In the genomic region with DNA sequence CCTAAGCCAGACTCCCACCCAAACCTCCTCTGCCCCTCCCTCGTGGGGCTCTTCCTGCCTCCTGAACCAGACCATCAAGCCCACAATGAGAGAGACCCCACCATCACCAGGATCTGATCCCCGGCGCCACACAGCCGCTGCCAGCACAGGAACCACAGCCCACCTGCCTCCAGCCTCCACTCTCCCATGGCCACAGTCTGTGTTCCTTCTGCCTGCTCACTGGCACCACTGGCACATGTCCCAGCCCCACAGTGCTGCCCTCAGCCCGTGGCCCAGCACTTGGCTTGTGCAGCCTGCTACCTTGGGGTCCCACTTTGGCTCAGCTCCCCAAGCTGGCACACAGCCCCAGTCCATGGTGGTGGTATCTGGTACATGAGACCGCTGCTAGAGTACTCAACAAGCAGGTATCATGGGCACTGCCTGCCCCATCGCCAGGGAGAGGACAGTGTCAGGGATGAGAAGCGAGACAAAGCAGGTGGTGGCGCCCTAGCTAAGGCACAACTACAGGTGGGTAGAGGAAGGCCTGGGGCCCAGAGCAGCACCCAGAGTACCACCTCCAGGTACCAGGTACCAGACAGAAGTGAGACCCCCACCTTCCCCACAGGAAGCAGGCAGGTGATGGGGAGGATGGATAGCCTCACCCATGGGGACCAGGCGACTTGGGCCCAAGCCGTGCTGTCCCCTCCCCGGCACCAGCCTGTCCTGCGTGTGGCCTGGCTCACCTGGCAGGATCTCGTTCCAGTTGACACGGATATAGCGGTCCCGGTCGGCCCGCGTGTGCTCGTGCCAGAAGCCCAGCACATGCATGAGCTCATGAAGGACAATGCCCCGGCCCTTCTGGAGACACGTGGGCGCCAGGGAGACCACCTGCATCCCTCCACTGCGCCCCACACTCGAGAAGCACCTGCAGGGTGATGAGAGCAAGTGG, we compare ENCODE assay signal across 1 cellular context.
TF ChIP-seq lines count a peak whose summit lies in the region.

No MANE protein-coding gene starts in this region.

TF ChIP-seq in HepG2, 621 proteins besides CTCF, POLR2A, EP300 and RAD21:
- TF ChIP-seq, protein P1, sequence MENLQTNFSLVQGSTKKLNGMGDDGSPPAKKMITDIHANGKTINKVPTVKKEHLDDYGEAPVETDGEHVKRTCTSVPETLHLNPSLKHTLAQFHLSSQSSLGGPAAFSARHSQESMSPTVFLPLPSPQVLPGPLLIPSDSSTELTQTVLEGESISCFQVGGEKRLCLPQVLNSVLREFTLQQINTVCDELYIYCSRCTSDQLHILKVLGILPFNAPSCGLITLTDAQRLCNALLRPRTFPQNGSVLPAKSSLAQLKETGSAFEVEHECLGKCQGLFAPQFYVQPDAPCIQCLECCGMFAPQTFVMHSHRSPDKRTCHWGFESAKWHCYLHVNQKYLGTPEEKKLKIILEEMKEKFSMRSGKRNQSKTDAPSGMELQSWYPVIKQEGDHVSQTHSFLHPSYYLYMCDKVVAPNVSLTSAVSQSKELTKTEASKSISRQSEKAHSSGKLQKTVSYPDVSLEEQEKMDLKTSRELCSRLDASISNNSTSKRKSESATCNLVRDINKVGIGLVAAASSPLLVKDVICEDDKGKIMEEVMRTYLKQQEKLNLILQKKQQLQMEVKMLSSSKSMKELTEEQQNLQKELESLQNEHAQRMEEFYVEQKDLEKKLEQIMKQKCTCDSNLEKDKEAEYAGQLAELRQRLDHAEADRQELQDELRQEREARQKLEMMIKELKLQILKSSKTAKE (CRISPR knock-in tag; IDR thresholded peaks at IDR 0.05; ENCODE audit: borderline replicate concordance) = no peak
- TF ChIP-seq MNT (IDR thresholded peaks at IDR 0.05) (peak; percentile 57), GLMP (CRISPR knock-in tag; IDR thresholded peaks at IDR 0.05; ENCODE audit: borderline replicate concordance) (no peak), GMEB2 (CRISPR knock-in tag; IDR thresholded peaks at IDR 0.05; ENCODE audit: low read depth) (no peak)
